Comparison of ENCODE assay signal across 26 cellular contexts in the genomic region with DNA sequence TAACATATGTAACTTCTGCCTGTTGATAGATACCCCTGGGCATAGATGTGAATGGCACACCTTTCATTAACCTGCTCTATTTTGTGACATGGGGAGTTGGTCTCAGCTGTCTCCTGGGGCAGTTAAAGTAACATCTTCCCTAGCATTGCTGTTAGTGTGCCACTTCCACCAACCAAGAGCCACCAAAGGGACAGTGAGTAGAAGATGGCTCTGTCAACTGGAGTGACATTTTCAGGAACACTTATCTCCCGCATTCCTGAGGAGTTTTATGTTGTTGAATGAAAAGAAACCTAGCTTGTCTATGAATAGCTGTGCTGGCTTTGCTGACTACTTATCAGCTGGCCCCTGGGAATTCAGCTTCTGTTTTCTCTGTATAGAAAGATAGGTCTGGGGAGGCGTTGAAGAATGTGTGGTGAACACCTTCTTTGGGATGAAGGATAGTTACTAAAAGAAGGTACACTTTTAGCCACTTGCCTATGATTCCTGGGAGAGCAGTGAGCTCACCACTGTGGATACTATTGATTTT. TPM values are rescaled to one million over a fixed set of nuclear protein-coding genes. Genes with fewer than 3 reads are reported as not detected.
A peak's percentile ranks its signal among the peaks of the same experiment; 100 is the strongest.
DNase-seq lines count a peak whose midpoint lies in the region; ATAC-seq, FAIRE-seq and TF ChIP-seq lines count a peak whose summit lies in the region.
"Had no signal": no experiment of that assay in that cellular context is flagged by ENCODE, and none has a peak within 500 bp of the region (broad histone marks: within the 10 kb centered on the region; RNA-seq: fewer than 3 reads in every experiment).

No MANE protein-coding gene starts in this region.

- H3K9me3 Mint-ChIP-seq in memory B cell: peaks cover 2% of the 10 kb centered on the region
- H3K9me3 Mint-ChIP-seq in stimulated activated effector memory CD8-positive, alpha-beta T cell treated with anti-CD3 and anti-CD28 coated beads, Interleukin-12 subunit alpha, Interleukin-12 subunit beta, amount 100 ng/mL, for 72 hours: no peaks in the 10 kb centered on the region
- H3K9me3 Mint-ChIP-seq: CD4-positive, CD25-positive, alpha-beta regulatory T cell had no signal

- H3K27ac Mint-ChIP-seq in memory B cell: peak overlapping the region; percentile 54
- peak overlapping the region; percentile 37 for H3K27ac Mint-ChIP-seq in stimulated activated effector memory CD8-positive, alpha-beta T cell treated with anti-CD3 and anti-CD28 coated beads, Interleukin-12 subunit alpha, Interleukin-12 subunit beta, amount 100 ng/mL, for 72 hours
- no peak overlapping the region for H3K27ac Mint-ChIP-seq in T-helper 17 cell
- H3K27ac Mint-ChIP-seq: activated CD4-positive, alpha-beta memory T cell treated with anti-CD3 and anti-CD28 coated beads, Interleukin-2, amount 10 ng/mL, durations not matched to agents 7 days and 5 days; activated naive CD4-positive, alpha-beta T cell treated with anti-CD3 and anti-CD28 coated beads, Interleukin-2, amount 50 U/mL, for 24 hours; CD4-positive, CD25-positive, alpha-beta regulatory T cell had no signal

- H3K27me3 Mint-ChIP-seq in memory B cell (no peaks in the 10 kb centered on the region), T-helper 17 cell (no peaks in the 10 kb centered on the region)
- H3K27me3 Mint-ChIP-seq: activated CD4-positive, alpha-beta memory T cell treated with anti-CD3 and anti-CD28 coated beads, Interleukin-2, amount 10 ng/mL, durations not matched to agents 7 days and 5 days; activated naive CD4-positive, alpha-beta T cell treated with anti-CD3 and anti-CD28 coated beads, Interleukin-2, amount 50 U/mL, for 24 hours; CD4-positive, CD25-positive, alpha-beta regulatory T cell had no signal

- H3K4me1 Mint-ChIP-seq in memory B cell (peaks cover 51% of the 10 kb centered on the region), T-helper 17 cell (peaks cover 36% of the 10 kb centered on the region)
- peaks cover 55% of the 10 kb centered on the region for H3K4me1 Mint-ChIP-seq in stimulated activated effector memory CD8-positive, alpha-beta T cell treated with anti-CD3 and anti-CD28 coated beads, Interleukin-12 subunit alpha, Interleukin-12 subunit beta, amount 100 ng/mL, for 72 hours

- peaks cover 8% of the 10 kb centered on the region for H3K36me3 Mint-ChIP-seq in memory B cell
- H3K36me3 Mint-ChIP-seq in stimulated activated effector memory CD8-positive, alpha-beta T cell treated with anti-CD3 and anti-CD28 coated beads, Interleukin-12 subunit alpha, Interleukin-12 subunit beta, amount 100 ng/mL, for 72 hours: no peaks in the 10 kb centered on the region
- H3K36me3 Mint-ChIP-seq in T-helper 17 cell (ENCODE audit: low read depth): peaks cover 9% of the 10 kb centered on the region

- FAIRE-seq in GM12891 (lab: Jason Lieb, UNC): peak; percentile 65
- FAIRE-seq: D721Med, frontal cortex had no signal

- no peak for TF ChIP-seq POLR2A in GM12891 (IDR thresholded peaks at IDR 0.05; ENCODE audit: low read depth, low read length)

- DNase-seq in GM12891 (ENCODE audit: insufficient read length, low spot score): no peak
- DNase-seq in NCI-H226: peak; percentile 37
- no peak for DNase-seq in memory B cell (ENCODE audit: low spot score in 2 of 2)
- DNase-seq in stimulated activated effector memory CD8-positive, alpha-beta T cell treated with anti-CD3 and anti-CD28 coated beads, Interleukin-12 subunit alpha, Interleukin-12 subunit beta, amount 100 ng/mL, for 72 hours (ENCODE audit: low spot score in 2 of 2): no peak
- DNase-seq in T-helper 17 cell: no peak
- DNase-seq: activated CD4-positive, alpha-beta memory T cell treated with anti-CD3 and anti-CD28 coated beads, Interleukin-2, amount 10 ng/mL, durations not matched to agents 7 days and 5 days; activated CD8-positive, alpha-beta memory T cell treated with anti-CD3 and anti-CD28 coated beads, Interleukin-2, amount 50 U/mL, for 48 hours; amygdala; caudate nucleus; CD4-positive, CD25-positive, alpha-beta regulatory T cell; dermis blood vessel endothelial cell; NCI-H1105; NCI-H187 treated with DMSO at 0.1 percent for 48 hours; NCI-H2227 treated with DMSO at 0.1 percent for 48 hours; NCI-H69; ovary; Peyer's patch; retina; spleen; transverse colon had no signal

- no peaks in the 10 kb centered on the region for H3K9me3 ChIP-seq in T-helper 17 cell (ENCODE audit: control insufficient read depth, low read length, poor library complexity, severe bottlenecking)
- H3K9me3 ChIP-seq: ovary, Peyer's patch, spleen, transverse colon had no signal

- no peak overlapping the region for H3K4me3 Mint-ChIP-seq in memory B cell
- H3K4me3 Mint-ChIP-seq in stimulated activated effector memory CD8-positive, alpha-beta T cell treated with anti-CD3 and anti-CD28 coated beads, Interleukin-12 subunit alpha, Interleukin-12 subunit beta, amount 100 ng/mL, for 72 hours: no peak overlapping the region
- H3K4me3 Mint-ChIP-seq in T-helper 17 cell: no peak overlapping the region
- H3K4me3 Mint-ChIP-seq: activated CD4-positive, alpha-beta memory T cell treated with anti-CD3 and anti-CD28 coated beads, Interleukin-2, amount 10 ng/mL, durations not matched to agents 7 days and 5 days; activated naive CD4-positive, alpha-beta T cell treated with anti-CD3 and anti-CD28 coated beads, Interleukin-2, amount 50 U/mL, for 24 hours; CD4-positive, CD25-positive, alpha-beta regulatory T cell had no signal

- ATAC-seq in memory B cell (ENCODE audit: low read depth) (no peak), T-helper 17 cell (no peak), GM19035 (IDR thresholded peaks at IDR 0.05; ENCODE audit: unreplicated experiment) (no peak), HG02840 (IDR thresholded peaks at IDR 0.05; ENCODE audit: low FRiP score, unreplicated experiment) (no peak)
- no peak for ATAC-seq in stimulated activated effector memory CD8-positive, alpha-beta T cell treated with anti-CD3 and anti-CD28 coated beads, Interleukin-12 subunit alpha, Interleukin-12 subunit beta, amount 100 ng/mL, for 72 hours
- ATAC-seq: activated CD4-positive, CD25-positive, alpha-beta regulatory T cell treated with anti-CD3 and anti-CD28 coated beads, Interleukin-2, amount 50 U/mL, for 24 hours had no signal

TF ChIP-seq in GM12891, 5 proteins besides CTCF, POLR2A, EP300 and RAD21:
- TF ChIP-seq SPI1 (IDR thresholded peaks at IDR 0.05; ENCODE audit: low read depth, low read length) (no peak), PAX5 (IDR thresholded peaks at IDR 0.05; ENCODE audit: insufficient read depth, low read length, severe bottlenecking) (no peak), POLR2AphosphoS5 (IDR thresholded peaks at IDR 0.05; ENCODE audit: low read depth, low read length) (no peak), TAF1 (IDR thresholded peaks at IDR 0.05; ENCODE audit: low read depth, low read length) (no peak), POU2F2 (IDR thresholded peaks at IDR 0.05; ENCODE audit: low read depth, low read length) (no peak)
TF ChIP-seq in GM12891: peak in this region for 0.

RNA-seq across cellular contexts. Expression of a gene that starts 7.4 kb away (rescaled TPM):
- 50.1 TPM for polyA plus RNA-seq in GM12891 (2012; ENCODE audit: low read depth, missing spikeins)
- total RNA-seq in T-helper 17 cell: 10 to 100 TPM; 14.1 to 18.0 TPM
